8 cellular contexts compared by ENCODE assay signal in the genomic region with DNA sequence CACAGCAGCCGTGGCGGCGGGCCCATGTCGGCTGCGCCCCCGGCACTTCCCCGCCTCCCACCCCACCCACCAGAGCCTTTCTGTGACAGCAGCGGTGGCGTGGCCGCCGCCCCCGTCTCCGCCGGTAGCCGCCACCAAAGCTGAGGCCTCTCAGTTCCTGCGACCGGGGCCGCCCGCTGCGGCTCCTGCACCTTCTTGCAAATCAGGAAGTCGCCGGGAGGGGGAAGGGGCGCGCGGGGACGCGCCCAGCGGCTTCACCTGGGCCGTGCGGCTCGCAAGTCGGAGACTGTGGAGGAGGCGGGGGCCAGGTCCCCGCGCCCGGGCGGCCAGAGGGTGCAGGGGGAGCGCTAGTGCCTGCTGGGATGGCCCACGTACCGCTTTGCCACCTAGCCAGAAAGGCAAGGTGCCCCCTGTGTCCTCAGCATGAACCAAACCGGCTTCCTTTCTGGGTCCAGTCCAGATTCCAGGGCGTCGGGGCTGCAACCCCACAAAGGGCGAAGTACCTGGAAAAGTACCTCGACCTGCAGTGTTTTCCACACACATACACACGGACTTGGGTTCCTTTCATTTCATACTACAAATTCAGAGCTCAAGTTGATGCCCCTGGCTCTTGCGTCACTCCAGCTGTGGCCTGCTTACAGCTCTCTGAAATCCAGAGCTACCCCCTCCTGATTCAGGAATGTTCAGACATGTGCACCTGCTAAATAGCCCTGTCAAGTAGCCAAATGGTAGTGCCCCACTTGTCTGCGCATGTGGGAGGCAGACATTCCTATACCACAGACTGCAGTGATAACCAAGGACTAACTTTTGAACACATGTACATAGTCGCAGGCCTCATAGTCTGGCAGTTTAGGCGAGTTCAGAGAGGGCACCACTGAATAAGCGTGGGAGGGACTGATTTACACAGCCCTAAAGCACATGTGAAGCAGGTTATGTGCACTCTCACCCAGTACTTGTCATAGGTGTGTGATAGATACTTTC. TPM values are rescaled to one million over a fixed set of nuclear protein-coding genes. Genes with fewer than 3 reads are reported as not detected.
DNase-seq lines count a peak whose midpoint lies in the region; ATAC-seq and TF ChIP-seq lines count a peak whose summit lies in the region.

A gene with protein sequence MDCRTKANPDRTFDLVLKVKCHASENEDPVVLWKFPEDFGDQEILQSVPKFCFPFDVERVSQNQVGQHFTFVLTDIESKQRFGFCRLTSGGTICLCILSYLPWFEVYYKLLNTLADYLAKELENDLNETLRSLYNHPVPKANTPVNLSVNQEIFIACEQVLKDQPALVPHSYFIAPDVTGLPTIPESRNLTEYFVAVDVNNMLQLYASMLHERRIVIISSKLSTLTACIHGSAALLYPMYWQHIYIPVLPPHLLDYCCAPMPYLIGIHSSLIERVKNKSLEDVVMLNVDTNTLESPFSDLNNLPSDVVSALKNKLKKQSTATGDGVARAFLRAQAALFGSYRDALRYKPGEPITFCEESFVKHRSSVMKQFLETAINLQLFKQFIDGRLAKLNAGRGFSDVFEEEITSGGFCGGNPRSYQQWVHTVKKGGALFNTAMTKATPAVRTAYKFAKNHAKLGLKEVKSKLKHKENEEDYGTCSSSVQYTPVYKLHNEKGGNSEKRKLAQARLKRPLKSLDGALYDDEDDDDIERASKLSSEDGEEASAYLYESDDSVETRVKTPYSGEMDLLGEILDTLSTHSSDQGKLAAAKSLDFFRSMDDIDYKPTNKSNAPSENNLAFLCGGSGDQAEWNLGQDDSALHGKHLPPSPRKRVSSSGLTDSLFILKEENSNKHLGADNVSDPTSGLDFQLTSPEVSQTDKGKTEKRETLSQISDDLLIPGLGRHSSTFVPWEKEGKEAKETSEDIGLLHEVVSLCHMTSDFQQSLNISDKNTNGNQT (minus strand): TSS at position 199 of the 981 bp plus-strand sequence. CDS start 325 bp downstream, outside the sequence.

- DNase-seq in AG20443 (ENCODE audit: low spot score) (peak; percentile 49), endothelial cell (ENCODE audit: low spot score) (peak; percentile 67), mucosa of gallbladder (ENCODE audit: low spot score) (peak; percentile 77)
- peak; percentile 88 for DNase-seq in NK-92 treated with Interleukin-12 subunit alpha and Interleukin-12 subunit beta, amount 100 ng/mL, for 24 hours (lab: John Stamatoyannopoulos, UW)
- peak; percentile 54 to 67 (median 55) for DNase-seq in activated CD8-positive, alpha-beta memory T cell treated with anti-CD3 and anti-CD28 coated beads for 48 hours (ENCODE audit: low read depth in 2 of 3, low spot score in 2 of 3)
- DNase-seq in stimulated activated CD8-positive, alpha-beta memory T cell treated with anti-CD3 and anti-CD28 coated beads, Interleukin-4, amount 100 ng/mL, for 4 hours (ENCODE audit: low read depth in 2 of 2, low spot score in 1 of 2), result peak; percentile 50 to 73

- TF ChIP-seq CTCF in endothelial cell (IDR thresholded peaks at IDR 0.05; ENCODE audit: unreplicated experiment), result no peak

- no peaks in the 10 kb centered on the region for H3K9me3 Mint-ChIP-seq in endothelial cell (ENCODE audit: unreplicated experiment)

- peaks cover 5% of the 10 kb centered on the region for H3K4me1 Mint-ChIP-seq in endothelial cell (ENCODE audit: unreplicated experiment)

- peaks cover 4% of the 10 kb centered on the region for H3K36me3 Mint-ChIP-seq in endothelial cell (ENCODE audit: low read depth, unreplicated experiment)

- H3K4me3 Mint-ChIP-seq in endothelial cell (ENCODE audit: unreplicated experiment), result peak within 1 kb of the TSS; percentile 90

- H3K27me3 Mint-ChIP-seq in endothelial cell (ENCODE audit: unreplicated experiment), result no peaks in the 10 kb centered on the region

- peak within 1 kb of the TSS; percentile 25 for H3K27ac Mint-ChIP-seq in endothelial cell (ENCODE audit: unreplicated experiment)

- ATAC-seq in GM19025 (IDR thresholded peaks at IDR 0.05; ENCODE audit: low read depth, unreplicated experiment) (peak; percentile 72), HG03342 (IDR thresholded peaks at IDR 0.05; ENCODE audit: unreplicated experiment) (peak; percentile 64)

RNA-seq across cellular contexts. Expression of the gene that starts here (rescaled TPM):
- total RNA-seq in endothelial cell (ENCODE audit: unreplicated experiment) (7.5 TPM), mucosa of gallbladder (17.6 TPM)

Comparison
In these comparisons a context has a peak if more than half of its experiments do, and no peak if none do; other contexts are left out.
1. Peak in every context shown above with its lines: DNase-seq and ATAC-seq.